In genomic region chr14:23478109-23478698, GRCh38 we compare ENCODE assay signal across 9 cellular contexts. TPM values are rescaled to one million over a fixed set of nuclear protein-coding genes. Genes with fewer than 3 reads are reported as not detected.
DNase-seq lines count a peak whose midpoint lies in the region; ATAC-seq and TF ChIP-seq lines count a peak whose summit lies in the region.
"Had no signal": no experiment of that assay in that cellular context is flagged by ENCODE, and none has a peak within 500 bp of the region (broad histone marks: within the 10 kb centered on the region; RNA-seq: fewer than 3 reads in every experiment).

No MANE protein-coding gene starts in this region.

- H3K36me3 ChIP-seq in neuronal stem cell (replicated peaks in 1 of 2; ENCODE audit: control insufficient read depth in 2 of 2, insufficient read depth in 2 of 2, low read length in 2 of 2), result peaks cover 17 to 66% of the 10 kb centered on the region in 2 donors

- no peak overlapping the region for H2BK5ac ChIP-seq in neuronal stem cell (ENCODE audit: low read length)

- no peak overlapping the region for H3K4me3 ChIP-seq in retinal pigment epithelial cell (ENCODE audit: low read length)
- no peak overlapping the region for H3K4me3 ChIP-seq in neuronal stem cell (ENCODE audit: low read length in 2 of 2)

- H3K18ac ChIP-seq in neuronal stem cell (ENCODE audit: low read length), result no peak overlapping the region

- H3K4me1 ChIP-seq in neuronal stem cell (ENCODE audit: control insufficient read depth in 2 of 2, insufficient read depth in 1 of 2, low read depth in 1 of 2, low read length in 2 of 2), result peaks cover 0 to 6% of the 10 kb centered on the region in 2 donors

- H2BK12ac ChIP-seq in neuronal stem cell (ENCODE audit: low read length), result no peak overlapping the region

- no peaks in the 10 kb centered on the region for H3K9me3 ChIP-seq in neuronal stem cell (replicated peaks in 1 of 2; ENCODE audit: control insufficient read depth in 2 of 2, insufficient read depth in 1 of 2, low read depth in 1 of 2, low read length in 2 of 2)

- H3K79me1 ChIP-seq in neuronal stem cell (ENCODE audit: low read depth, low read length), result no peaks in the 10 kb centered on the region

- WGBS in neuronal stem cell (ENCODE audit: extremely low coverage in 2 of 2, insufficient read length in 2 of 2, insufficient replicate concordance in 1 of 2), 2 donors, result 100% methylated on average over 1 of the region's 4 CpGs; no CpG with 5 or more reads in 1 of the 2 donors

- no peak overlapping the region for H3K14ac ChIP-seq in neuronal stem cell (ENCODE audit: low read length)

- no peak overlapping the region for H3K9ac ChIP-seq in neuronal stem cell (ENCODE audit: low read depth, low read length, poor library complexity)

- H2BK120ac ChIP-seq in neuronal stem cell (ENCODE audit: low read depth, low read length), result no peak overlapping the region

- H2BK15ac ChIP-seq in neuronal stem cell (ENCODE audit: low read length), result no peak overlapping the region

- DNase-seq in DMS153 treated with DMSO at 0.1 percent for 48 hours (lab: John Stamatoyannopoulos, UW; ENCODE audit: unreplicated experiment) (peak; percentile 43), LHCN-M2 (ENCODE audit: low read depth) (peak; percentile 52), SIG-M5 (lab: John Stamatoyannopoulos, UW) (peak; percentile 6), glomerular endothelial cell (ENCODE audit: extremely low read depth, low read depth, low spot score) (peak; percentile 47), retinal pigment epithelial cell (ENCODE audit: low read depth) (peak; percentile 26), neuronal stem cell (ENCODE audit: low spot score) (no peak)
- DNase-seq in activated effector memory CD4-positive, alpha-beta T cell treated with Interleukin-2 at 50 U/mL for 16 hours, result peak; percentile 25

- no peak overlapping the region for H3K27ac ChIP-seq in neuronal stem cell (replicated peaks; ENCODE audit: low read length)

- no peak overlapping the region for H2AFZ ChIP-seq in neuronal stem cell (ENCODE audit: low read length)

- no peak for ATAC-seq in HG02870 (IDR thresholded peaks at IDR 0.05; ENCODE audit: unreplicated experiment)

- H3K23ac ChIP-seq in neuronal stem cell (ENCODE audit: low read depth, low read length, poor library complexity), result no peak overlapping the region

- H4K8ac ChIP-seq in neuronal stem cell (ENCODE audit: low read depth, low read length), result no peak overlapping the region

- no peak overlapping the region for H3K4ac ChIP-seq in neuronal stem cell (ENCODE audit: low read length)

- no peak overlapping the region for H4K91ac ChIP-seq in neuronal stem cell (ENCODE audit: low read depth, low read length, poor library complexity)

- no peaks in the 10 kb centered on the region for H3K27me3 ChIP-seq in neuronal stem cell (ENCODE audit: control insufficient read depth in 3 of 3, insufficient read depth in 3 of 3, low read depth in 1 of 3, low read length in 3 of 3)

- H3K4me2 ChIP-seq in neuronal stem cell (ENCODE audit: insufficient read depth, low read length, poor library complexity, severe bottlenecking), result no peak overlapping the region

- TF ChIP-seq CTCF in retinal pigment epithelial cell (conservative IDR thresholded peaks at IDR 0.05; ENCODE audit: low read depth, low read length), result peak; percentile 72

- no peak overlapping the region for H2AK5ac ChIP-seq in neuronal stem cell (ENCODE audit: low read depth, low read length)

RNA-seq across cellular contexts. Expression of gene NGDN, which starts 8.7 kb away (rescaled TPM):
- total RNA-seq in LHCN-M2 (2014; rRNA removed), result 37.1 and 41.3 TPM in 2 replicates
- 27.4 TPM for polyA plus RNA-seq in LHCN-M2 (2012)
- total RNA-seq in glomerular endothelial cell, result 24.6 and 26.5 TPM in 2 replicates
- 75.8 TPM for polyA plus RNA-seq in neuronal stem cell (2013, experiment 1 of 2)
- 73.0 TPM for polyA plus RNA-seq in neuronal stem cell (2013, experiment 2 of 2)

RNA-seq across cellular contexts. Expression of gene MYH7, which starts 42.7 kb away (rescaled TPM):
- total RNA-seq in LHCN-M2 (2014; rRNA removed), result 0.06 and 0.17 TPM in 2 replicates
- 0.09 TPM for polyA plus RNA-seq in LHCN-M2 (2012)
- total RNA-seq in glomerular endothelial cell, result not detected in 2 replicates
- 0.20 TPM for polyA plus RNA-seq in neuronal stem cell (2013, experiment 1 of 2)
- polyA plus RNA-seq in neuronal stem cell (2013, experiment 2 of 2), result 0.19 TPM
- total RNA-seq: T-helper 2 cell treated with Interferon-gamma antibody and Interleukin-4, amounts not matched to agents 100 ng/mL and 5 ng/mL, for 36 hours had no signal
